Comparison of ENCODE assay signal across 19 cellular contexts in the genomic region with DNA sequence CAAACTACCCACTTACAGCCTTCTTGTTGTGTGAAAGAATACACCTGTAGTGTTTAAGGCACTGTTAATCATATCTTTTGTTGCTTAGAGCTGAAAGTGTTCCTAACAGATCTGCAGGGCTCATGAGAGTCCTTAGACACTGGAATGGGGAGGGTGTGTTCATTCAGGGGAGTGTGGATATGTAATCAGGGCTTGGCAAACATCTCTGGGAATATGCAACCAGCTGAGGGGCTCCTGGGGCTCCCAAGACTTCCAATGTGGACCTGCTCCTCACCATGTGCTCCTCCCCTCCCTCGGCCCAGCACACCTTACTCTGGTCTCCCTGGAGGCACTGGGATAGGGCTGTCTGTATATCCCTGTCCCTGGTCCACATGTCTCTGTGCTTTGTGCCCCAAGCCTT. TPM values are rescaled to one million over a fixed set of nuclear protein-coding genes. Genes with fewer than 3 reads are reported as not detected.
DNase-seq lines count a peak whose midpoint lies in the region; ATAC-seq, FAIRE-seq and TF ChIP-seq lines count a peak whose summit lies in the region.
"Had no signal": no experiment of that assay in that cellular context is flagged by ENCODE, and none has a peak within 500 bp of the region (broad histone marks: within the 10 kb centered on the region; RNA-seq: fewer than 3 reads in every experiment).

No MANE protein-coding gene starts in this region.

- H3K27me3 ChIP-seq in Panc1 (ENCODE audit: control insufficient read depth, insufficient read depth, low read length) (no peaks in the 10 kb centered on the region), hepatocyte (no peaks in the 10 kb centered on the region), prostate gland (replicated peaks; ENCODE audit: insufficient read depth) (no peaks in the 10 kb centered on the region)
- H3K27me3 ChIP-seq: BLaER1, MG63, SJSA1 had no signal

- CTCF ChIA-PET in A549 (lab: Yijun Ruan, JAX), result interaction anchor here (0.6 to 2.1 kb wide), 6 partner anchors 12 to 166 kb away, joined by 3 to 9 read pairs (median 3); partner anchors contain the start of gene LXN
- CTCF ChIA-PET in Panc1 (lab: Charles Lee), result no interaction called here

- intact Hi-C loops in Panc1 (cut with micrococcal nuclease; ENCODE audit: unreplicated experiment), result no loop called here
- intact Hi-C loops in prostate gland (cut with DNase I), result loop anchor here (5.0 kb wide), 1 partner anchor 39 kb away; the partner anchor contains the start of gene RARRES1

- no peak overlapping the region for H3K4me3 ChIP-seq in A549
- no peak overlapping the region for H3K4me3 ChIP-seq in Panc1 (ENCODE audit: low read depth in 2 of 2, low read length in 2 of 2)
- H3K4me3 ChIP-seq in hepatocyte, result no peak overlapping the region
- no peak overlapping the region for H3K4me3 ChIP-seq in prostate gland
- H3K4me3 ChIP-seq: BLaER1, MG63, SJSA1 had no signal

- H3K27ac ChIP-seq in A549, result peak overlapping the region; percentile 54 to 89; a peak in 5 of 6 replicates
- peak overlapping the region; percentile 65 for H3K27ac ChIP-seq in Panc1 (ENCODE audit: low read length)
- H3K27ac ChIP-seq in hepatocyte, result peak overlapping the region; percentile 45
- peak overlapping the region; percentile 77 to 78 for H3K27ac ChIP-seq in prostate gland
- H3K27ac ChIP-seq: BLaER1, KMS-11, SJSA1 had no signal

- TF ChIP-seq POLR2A in A549 (IDR thresholded peaks at IDR 0.05; ENCODE audit: low read length) (no peak), prostate gland (IDR thresholded peaks at IDR 0.05) (no peak)

- DNase-seq in A549 (ENCODE audit: low read depth in 1 of 2, low spot score in 1 of 2), result peak in 1 of 2 experiments; percentile 11
- DNase-seq in Panc1 (ENCODE audit: low read depth, low spot score), result no peak
- DNase-seq in hepatocyte (ENCODE audit: low spot score), result no peak
- DNase-seq in prostate gland (ENCODE audit: low spot score), result no peak
- no peak for DNase-seq in NCI-H1105 (lab: John Stamatoyannopoulos, UW)
- no peak for DNase-seq in foreskin melanocyte
- DNase-seq in NCI-H2227 (lab: John Stamatoyannopoulos, UW; ENCODE audit: unreplicated experiment), result no peak
- DNase-seq: 8988T, DMS153, MG63, NCI-H1092, NCI-H1694 treated with DMSO at 0.1 percent for 48 hours, NCI-H345, NCI-H69 had no signal

- POLR2A ChIA-PET in A549 (lab: Yijun Ruan, JAX), result interaction anchor here (0.7 kb wide), 1 partner anchor 1200 kb away, joined by 3 read pairs; no protein-coding TSS in a partner anchor
- POLR2A ChIA-PET in Panc1 (lab: Charles Lee), result no interaction called here

- TF ChIP-seq EP300 in A549 (IDR thresholded peaks at IDR 0.05), result no peak

- no peaks in the 10 kb centered on the region for H3K9me2 ChIP-seq in hepatocyte (replicated peaks; ENCODE audit: insufficient read depth)

- no peak for FAIRE-seq in A549 (lab: Jason Lieb, UNC)
- FAIRE-seq: H1 had no signal

- H3K4me1 ChIP-seq in A549 (peaks cover 82% of the 10 kb centered on the region), Panc1 (ENCODE audit: control insufficient read depth, insufficient read depth, low read length) (peaks cover 24% of the 10 kb centered on the region), hepatocyte (ENCODE audit: insufficient read depth) (peaks cover 50% of the 10 kb centered on the region), prostate gland (replicated peaks) (peaks cover 11% of the 10 kb centered on the region)
- H3K4me1 ChIP-seq: BLaER1 had no signal

- ATAC-seq in A549 (no peak), Panc1 (0 out of 2 replicates have a peak, but pooled peaks have one; percentile 31), GM21619 (IDR thresholded peaks at IDR 0.05; ENCODE audit: unreplicated experiment) (no peak)

- H3K4me2 ChIP-seq in A549 (no peak overlapping the region), hepatocyte (no peak overlapping the region)
- H3K4me2 ChIP-seq: BLaER1, KMS-11 had no signal

- H3K36me3 ChIP-seq in Panc1 (ENCODE audit: control insufficient read depth, insufficient read depth, low read length) (no peaks in the 10 kb centered on the region), hepatocyte (replicated peaks; ENCODE audit: insufficient read depth, low read depth) (no peaks in the 10 kb centered on the region), prostate gland (no peaks in the 10 kb centered on the region)
- H3K36me3 ChIP-seq: BLaER1, SJSA1 had no signal

- in situ Hi-C loops in Panc1 (cut with HindIII; ENCODE audit: low pct_unique_long_range_greater_than_20kb, low sequenced_read_pairs), result no loop called here

- no peaks in the 10 kb centered on the region for H3K79me2 ChIP-seq in hepatocyte

- no peak overlapping the region for H2AFZ ChIP-seq in hepatocyte

- TF ChIP-seq CTCF in A549 (IDR thresholded peaks at IDR 0.05) (no peak), Panc1 (IDR thresholded peaks at IDR 0.05) (no peak), hepatocyte (IDR thresholded peaks at IDR 0.05; ENCODE audit: poor library complexity) (no peak), prostate gland (IDR thresholded peaks at IDR 0.05) (no peak)

- no peaks in the 10 kb centered on the region for H4K20me1 ChIP-seq in hepatocyte (ENCODE audit: insufficient read depth, poor library complexity, severe bottlenecking)
- H4K20me1 ChIP-seq: BLaER1 had no signal

- TF ChIP-seq RAD21 in A549 (conservative IDR thresholded peaks at IDR 0.05 in 1 of 2, IDR thresholded peaks at IDR 0.05 in 1 of 2), result no peak

- 79% methylated on average over 1 of the region's 1 CpG for WGBS in A549 (ENCODE audit: missing lambda C conversion rate)
- 90% methylated on average over 1 of the region's 1 CpG for WGBS in hepatocyte (ENCODE audit: low lambda C conversion rate, missing lambda C conversion rate)
- WGBS in prostate gland, result 67% methylated on average over 1 of the region's 1 CpG

- BruUV-seq in Panc1 (replicated peaks; lab: Mats Ljungman, UMichigan), result no TSS peak

- H3K9me3 ChIP-seq in A549 (no peaks in the 10 kb centered on the region), Panc1 (ENCODE audit: control insufficient read depth, insufficient read depth, low read depth, low read length) (no peaks in the 10 kb centered on the region), hepatocyte (ENCODE audit: low read depth) (no peaks in the 10 kb centered on the region), prostate gland (no peaks in the 10 kb centered on the region)
- H3K9me3 ChIP-seq: BLaER1, MG63, SJSA1 had no signal

TF ChIP-seq in A549, 52 proteins besides CTCF, POLR2A, EP300 and RAD21 (continues in another document):
- TF ChIP-seq HDAC2 (IDR thresholded peaks at IDR 0.05), result no peak
- TF ChIP-seq, protein P1, sequence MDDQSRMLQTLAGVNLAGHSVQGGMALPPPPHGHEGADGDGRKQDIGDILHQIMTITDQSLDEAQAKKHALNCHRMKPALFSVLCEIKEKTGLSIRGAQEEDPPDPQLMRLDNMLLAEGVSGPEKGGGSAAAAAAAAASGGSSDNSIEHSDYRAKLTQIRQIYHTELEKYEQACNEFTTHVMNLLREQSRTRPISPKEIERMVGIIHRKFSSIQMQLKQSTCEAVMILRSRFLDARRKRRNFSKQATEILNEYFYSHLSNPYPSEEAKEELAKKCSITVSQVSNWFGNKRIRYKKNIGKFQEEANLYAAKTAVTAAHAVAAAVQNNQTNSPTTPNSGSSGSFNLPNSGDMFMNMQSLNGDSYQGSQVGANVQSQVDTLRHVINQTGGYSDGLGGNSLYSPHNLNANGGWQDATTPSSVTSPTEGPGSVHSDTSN (IDR thresholded peaks at IDR 0.05), result no peak
- TF ChIP-seq HEYL (CRISPR knock-in tag; IDR thresholded peaks at IDR 0.05), result no peak
- TF ChIP-seq SREBF2 (IDR thresholded peaks at IDR 0.05), result no peak
- TF ChIP-seq FOXS1 (CRISPR knock-in tag; IDR thresholded peaks at IDR 0.05), result no peak
- TF ChIP-seq ZC3H11A (IDR thresholded peaks at IDR 0.05), result no peak
- TF ChIP-seq ZNF302 (CRISPR knock-in tag; IDR thresholded peaks at IDR 0.05), result no peak
- TF ChIP-seq CBX8 (IDR thresholded peaks at IDR 0.05), result no peak
- TF ChIP-seq FOSB (CRISPR knock-in tag; IDR thresholded peaks at IDR 0.05), result no peak
- TF ChIP-seq, protein P2, sequence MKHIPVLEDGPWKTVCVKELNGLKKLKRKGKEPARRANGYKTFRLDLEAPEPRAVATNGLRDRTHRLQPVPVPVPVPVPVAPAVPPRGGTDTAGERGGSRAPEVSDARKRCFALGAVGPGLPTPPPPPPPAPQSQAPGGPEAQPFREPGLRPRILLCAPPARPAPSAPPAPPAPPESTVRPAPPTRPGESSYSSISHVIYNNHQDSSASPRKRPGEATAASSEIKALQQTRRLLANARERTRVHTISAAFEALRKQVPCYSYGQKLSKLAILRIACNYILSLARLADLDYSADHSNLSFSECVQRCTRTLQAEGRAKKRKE (CRISPR knock-in tag; IDR thresholded peaks at IDR 0.05; ENCODE audit: low read depth), result no peak
- no peak for TF ChIP-seq CHD4 (IDR thresholded peaks at IDR 0.05; ENCODE audit: borderline replicate concordance)
- TF ChIP-seq NPAS2 (CRISPR knock-in tag; IDR thresholded peaks at IDR 0.05; ENCODE audit: borderline replicate concordance), result no peak
- no peak for TF ChIP-seq HOXB13 (CRISPR knock-in tag; IDR thresholded peaks at IDR 0.05; ENCODE audit: low read depth)
- TF ChIP-seq ZFP36 (IDR thresholded peaks at IDR 0.05; ENCODE audit: borderline replicate concordance, partially characterized antibody), result no peak
- no peak for TF ChIP-seq TFCP2L1 (CRISPR knock-in tag; IDR thresholded peaks at IDR 0.05)
- TF ChIP-seq BHLHE40 (IDR thresholded peaks at IDR 0.05; ENCODE audit: low read depth, low read length), result no peak

RNA-seq across cellular contexts. Expression of gene MFSD1, which starts 30.3 kb away (rescaled TPM):
- 41.9 and 53.2 TPM in 2 replicates for polyA plus RNA-seq in A549 (2011; rRNA removed)
- 17.0 and 20.8 TPM in 2 replicates for polyA plus RNA-seq in A549 (2012; cell fraction: cytosol; rRNA removed)
- polyA plus RNA-seq in A549 (2012; cell fraction: nucleus; rRNA removed), result 12.3 and 18.8 TPM in 2 replicates
- 39.5 to 41.5 TPM (median 39.7 TPM) in 3 replicates for polyA plus RNA-seq in A549 (2017; fragmentation: RNase III; extraction: RNeasy Plus Mini Kit Qiagen cat#74134 plus additional on column Dnase treatment)
- 20.3 and 25.4 TPM in 2 replicates for polyA minus RNA-seq in A549 (2011; rRNA and poly(A)+ RNA removed)
- 50.7 TPM for total RNA-seq in Panc1 (2021; ENCODE audit: unreplicated experiment)
- 26.5 TPM for polyA plus RNA-seq in Panc1 (2012; ENCODE audit: insufficient read length)
- 74.9 and 76.7 TPM in 2 replicates for total RNA-seq in hepatocyte
- 57.8 and 58.6 TPM in 2 replicates for polyA plus RNA-seq in hepatocyte
- 10 to 100 TPM; 58.6 to 92.7 TPM for total RNA-seq in prostate gland

RNA-seq across cellular contexts. Expression of gene RARRES1, which starts 39.3 kb away (rescaled TPM):
- polyA plus RNA-seq in A549 (2011; rRNA removed) (33.4 and 38.4 TPM in 2 replicates), A549 (2017; fragmentation: RNase III; extraction: RNeasy Plus Mini Kit Qiagen cat#74134 plus additional on column Dnase treatment) (8.5 to 16.6 TPM (median 10.9 TPM) in 3 replicates), hepatocyte (36.9 and 40.7 TPM in 2 replicates)
- polyA plus RNA-seq in A549 (2012; cell fraction: cytosol; rRNA removed), result 2.5 and 3.5 TPM in 2 replicates
- 5.2 and 5.5 TPM in 2 replicates for polyA plus RNA-seq in A549 (2012; cell fraction: nucleus; rRNA removed)
- 2.9 and 3.5 TPM in 2 replicates for polyA minus RNA-seq in A549 (2011; rRNA and poly(A)+ RNA removed)
- total RNA-seq in Panc1 (2021; ENCODE audit: unreplicated experiment) (1.3 TPM), hepatocyte (73.1 and 90.3 TPM in 2 replicates), prostate gland (100 to 1,000 TPM in 1 of 2 donors, 10 to 100 TPM in 1; 67.9 to 138 TPM)
- 0.46 TPM for polyA plus RNA-seq in Panc1 (2012; ENCODE audit: insufficient read length)

Comparison
In these comparisons a context has a peak if more than half of its experiments do, and no peak if none do; other contexts are left out.
1. RNA of gene RARRES1, which starts 39.3 kb away (total RNA-seq): 67.9 to 138 TPM in prostate gland and 73.1 to 90.3 TPM in hepatocyte; 1.3 TPM in Panc1 (single experiment); every median in the first group is over 10 times any median in the second.
2. Peak in every context shown above with its lines, with median percentiles within 50 percentile points of each other: H3K27ac ChIP-seq.